21 cellular contexts compared by ENCODE assay signal in the genomic region with DNA sequence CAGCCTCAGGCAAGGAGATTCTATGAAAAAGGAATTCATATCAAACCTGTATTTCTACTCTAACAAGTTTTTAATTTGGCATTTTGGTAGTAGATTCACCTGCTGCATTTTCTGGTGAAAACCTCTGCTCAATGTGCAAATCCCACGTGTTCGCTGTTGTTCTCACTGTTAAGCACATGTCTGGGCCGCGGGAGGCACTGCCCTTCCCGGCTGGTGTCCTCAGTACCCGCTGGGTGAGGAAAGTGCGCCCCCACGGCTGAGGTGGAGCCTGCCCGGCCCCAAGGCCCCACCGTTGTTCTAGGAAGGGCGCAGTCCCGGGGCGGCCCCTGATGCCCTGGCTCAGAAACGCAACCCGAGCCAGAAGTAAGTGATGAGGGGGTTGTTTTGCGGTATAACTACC.
"Had no signal": no experiment of that assay in that cellular context is flagged by ENCODE, and none has a peak within 500 bp of the region (broad histone marks: within the 10 kb centered on the region; RNA-seq: fewer than 3 reads in every experiment).

No MANE protein-coding gene starts in this region.

- H3K4me1 Mint-ChIP-seq: activated CD8-positive, alpha-beta memory T cell treated with anti-CD3 and anti-CD28 coated beads, Interleukin-2, amount 10 ng/mL, durations not matched to agents 7 days and 5 days; brain; central memory CD8-positive, alpha-beta T cell; immature natural killer cell; T-helper 17 cell had no signal

- H3K79me2 ChIP-seq: hepatocyte had no signal

- H3K4me3 ChIP-seq: hepatocyte, suprapubic skin, upper lobe of left lung had no signal

- H3K4me3 Mint-ChIP-seq: activated CD8-positive, alpha-beta memory T cell treated with anti-CD3 and anti-CD28 coated beads, Interleukin-2, amount 10 ng/mL, durations not matched to agents 7 days and 5 days; activated T-cell treated with anti-CD3 and anti-CD28 coated beads, Interleukin-2, amount 50 U/mL, for 24 hours; brain; central memory CD8-positive, alpha-beta T cell; effector memory CD8-positive, alpha-beta T cell; immature natural killer cell; natural killer cell treated with Interleukin-12 subunit alpha and Interleukin-12 subunit beta and Interleukin-15 and Interleukin-18, amount 100 ng/mL, for 72 hours; T-helper 17 cell had no signal

- H3K27ac Mint-ChIP-seq: activated CD8-positive, alpha-beta memory T cell treated with anti-CD3 and anti-CD28 coated beads, Interleukin-2, amount 10 ng/mL, durations not matched to agents 7 days and 5 days; activated naive CD4-positive, alpha-beta T cell treated with anti-CD3 and anti-CD28 coated beads, Interleukin-2, amount 50 U/mL, for 72 hours; activated T-cell treated with anti-CD3 and anti-CD28 coated beads, Interleukin-2, amount 50 U/mL, for 24 hours; brain; effector memory CD8-positive, alpha-beta T cell; immature natural killer cell; natural killer cell treated with Interleukin-12 subunit alpha and Interleukin-12 subunit beta and Interleukin-15 and Interleukin-18, amount 100 ng/mL, for 72 hours; T-helper 17 cell had no signal

- H3K9me3 Mint-ChIP-seq: brain had no signal

- H3K4me1 ChIP-seq: suprapubic skin, upper lobe of left lung had no signal

- H3K27me3 Mint-ChIP-seq: activated CD8-positive, alpha-beta memory T cell treated with anti-CD3 and anti-CD28 coated beads, Interleukin-2, amount 10 ng/mL, durations not matched to agents 7 days and 5 days; activated T-cell treated with anti-CD3 and anti-CD28 coated beads, Interleukin-2, amount 50 U/mL, for 24 hours; central memory CD8-positive, alpha-beta T cell; effector memory CD8-positive, alpha-beta T cell; natural killer cell treated with Interleukin-12 subunit alpha and Interleukin-12 subunit beta and Interleukin-15 and Interleukin-18, amount 100 ng/mL, for 72 hours; T-helper 17 cell had no signal

- H3K27me3 ChIP-seq: hepatocyte, suprapubic skin, upper lobe of left lung had no signal

- H3K9me3 ChIP-seq: suprapubic skin, upper lobe of left lung had no signal

- H3K4me2 ChIP-seq: hepatocyte had no signal

- ATAC-seq: activated CD8-positive, alpha-beta memory T cell treated with anti-CD3 and anti-CD28 coated beads, Interleukin-2, amount 10 ng/mL, durations not matched to agents 7 days and 5 days; activated naive CD4-positive, alpha-beta T cell treated with anti-CD3 and anti-CD28 coated beads, Interleukin-2, amount 50 U/mL, for 72 hours; effector memory CD8-positive, alpha-beta T cell; left colon; stimulated activated naive CD8-positive, alpha-beta T cell treated with anti-CD3 and anti-CD28 coated beads, Interleukin-15, Interleukin-2, amounts not matched to agents 100 U/mL and 50 U/mL, for 24 hours; T-helper 17 cell had no signal

- H2AFZ ChIP-seq: hepatocyte had no signal

- H3K27ac ChIP-seq: hepatocyte, suprapubic skin, upper lobe of left lung had no signal

- H3K36me3 ChIP-seq: suprapubic skin, upper lobe of left lung had no signal

- DNase-seq: activated CD4-positive, alpha-beta T cell treated with anti-CD3 and anti-CD28 coated beads, Interleukin-2, amount 50 U/mL, for 4 hours; activated CD4-positive, CD25-positive, alpha-beta regulatory T cell treated with anti-CD3 and anti-CD28 coated beads, Interleukin-2, amount 50 U/mL, for 72 hours; activated CD8-positive, alpha-beta memory T cell treated with anti-CD3 and anti-CD28 coated beads, Interleukin-2, amount 10 ng/mL, durations not matched to agents 7 days and 5 days; activated effector memory CD4-positive, alpha-beta T cell treated with Interleukin-2 at 50 U/mL for 16 hours; activated T-cell treated with anti-CD3 and anti-CD28 coated beads, Interleukin-2, amount 50 U/mL, for 24 hours; amygdala; effector memory CD8-positive, alpha-beta T cell; erythroblast; immature natural killer cell; left colon; stimulated activated CD4-positive, alpha-beta T cell treated with anti-CD3 and anti-CD28 coated beads, Interleukin-4, amount 100 ng/mL, for 1 hour; stimulated activated CD8-positive, alpha-beta memory T cell treated with anti-CD3 and anti-CD28 coated beads, Interleukin-4, amount 100 ng/mL, for 48 hours; stimulated activated naive CD8-positive, alpha-beta T cell treated with anti-CD3 and anti-CD28 coated beads, Interleukin-15, Interleukin-2, amounts not matched to agents 100 U/mL and 50 U/mL, for 24 hours; T-helper 17 cell had no signal

- H3K36me3 Mint-ChIP-seq: activated CD8-positive, alpha-beta memory T cell treated with anti-CD3 and anti-CD28 coated beads, Interleukin-2, amount 10 ng/mL, durations not matched to agents 7 days and 5 days; activated naive CD4-positive, alpha-beta T cell treated with anti-CD3 and anti-CD28 coated beads, Interleukin-2, amount 50 U/mL, for 72 hours; brain; immature natural killer cell; natural killer cell treated with Interleukin-12 subunit alpha and Interleukin-12 subunit beta and Interleukin-15 and Interleukin-18, amount 100 ng/mL, for 72 hours had no signal
